8 cellular contexts compared by ENCODE assay signal in the genomic region with DNA sequence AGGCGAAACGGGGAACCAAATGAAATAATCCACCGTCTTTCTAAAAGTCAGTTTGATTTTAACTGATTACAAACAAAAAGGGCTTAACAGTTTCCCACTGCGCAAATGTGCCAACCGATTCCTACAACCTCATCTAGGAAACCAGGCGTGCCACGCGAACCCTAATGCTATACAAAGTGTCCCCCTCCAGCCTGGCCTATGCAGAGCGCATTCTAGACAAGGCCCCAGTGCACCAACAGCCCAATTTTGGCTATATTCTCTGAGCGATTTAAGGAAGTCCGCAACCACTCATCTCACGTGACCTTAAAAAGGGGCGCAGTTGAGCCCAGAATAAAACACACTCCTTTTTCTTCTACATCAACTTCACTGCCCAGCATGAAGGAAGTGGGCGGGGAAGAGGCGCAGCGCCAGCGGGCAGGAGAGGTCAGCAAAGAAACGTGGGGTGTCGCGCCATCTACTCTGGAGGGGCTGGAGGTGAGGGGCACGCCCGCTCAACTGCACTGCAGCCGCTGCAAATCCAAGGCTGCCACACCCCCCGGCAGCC. TPM values are rescaled to one million over a fixed set of nuclear protein-coding genes. Genes with fewer than 3 reads are reported as not detected.
DNase-seq lines count a peak whose midpoint lies in the region; ATAC-seq and TF ChIP-seq lines count a peak whose summit lies in the region.

No MANE protein-coding gene starts in this region.

- peaks cover 65% of the 10 kb centered on the region for H3K4me1 Mint-ChIP-seq in activated T-cell treated with anti-CD3 and anti-CD28 coated beads, Interleukin-2, amount 50 U/mL, for 24 hours (ENCODE audit: low read depth)
- peaks cover 63% of the 10 kb centered on the region for H3K4me1 Mint-ChIP-seq in activated naive CD8-positive, alpha-beta T cell (ENCODE audit: low read depth)

- peaks cover 45% of the 10 kb centered on the region for H3K36me3 Mint-ChIP-seq in activated T-cell treated with anti-CD3 and anti-CD28 coated beads, Interleukin-2, amount 50 U/mL, for 24 hours (ENCODE audit: low read depth)
- peaks cover 3% of the 10 kb centered on the region for H3K36me3 Mint-ChIP-seq in activated naive CD8-positive, alpha-beta T cell

- no peaks in the 10 kb centered on the region for H3K9me3 Mint-ChIP-seq in activated T-cell treated with anti-CD3 and anti-CD28 coated beads, Interleukin-2, amount 50 U/mL, for 24 hours
- H3K9me3 Mint-ChIP-seq in activated naive CD8-positive, alpha-beta T cell (ENCODE audit: low read depth), result no peaks in the 10 kb centered on the region

- ATAC-seq in HG02610 (IDR thresholded peaks at IDR 0.05; ENCODE audit: unreplicated experiment), result peak; percentile 20

- no peak for TF ChIP-seq CTCF in NB4 (IDR thresholded peaks at IDR 0.05; ENCODE audit: low read depth, low read length)

- TF ChIP-seq POLR2A in NB4 (IDR thresholded peaks at IDR 0.05; ENCODE audit: extremely low read depth, insufficient read length), result no peak

- H3K4me3 ChIP-seq in NB4 (ENCODE audit: low read depth, low read length), result peak overlapping the region; percentile 93

- no peaks in the 10 kb centered on the region for H3K27me3 Mint-ChIP-seq in activated T-cell treated with anti-CD3 and anti-CD28 coated beads, Interleukin-2, amount 50 U/mL, for 24 hours
- H3K27me3 Mint-ChIP-seq in activated naive CD8-positive, alpha-beta T cell, result no peaks in the 10 kb centered on the region

- no peak for DNase-seq in activated T-cell treated with anti-CD3 and anti-CD28 coated beads, Interleukin-2, amount 50 U/mL, for 24 hours
- no peak for DNase-seq in activated T-cell treated with anti-CD3 and anti-CD28 coated beads for 4 hours
- peak; percentile 91 for DNase-seq in NB4 (ENCODE audit: low read depth)
- peak; percentile 86 for DNase-seq in cardiac septum (ENCODE audit: low spot score)
- peak; percentile 89 for DNase-seq in posterior vena cava (ENCODE audit: low spot score)
- DNase-seq in stimulated activated CD4-positive, alpha-beta T cell treated with anti-CD3 and anti-CD28 coated beads, Interleukin-15, amount 100 ng/mL, for 24 hours, result no peak

- intact Hi-C loops in cardiac septum (cut with DNase I), result loop anchor here (2.0 to 5.0 kb wide), 2 partner anchors 227 to 255 kb away; no protein-coding TSS in a partner anchor
- intact Hi-C loops in posterior vena cava (cut with DNase I), result loop anchor here in 1 of 2 donors (10.0 kb wide), 1 partner anchor 103 kb away; the partner anchor contains the start of gene NME5

- H3K4me3 Mint-ChIP-seq in activated T-cell treated with anti-CD3 and anti-CD28 coated beads, Interleukin-2, amount 50 U/mL, for 24 hours, result peak overlapping the region; percentile 97
- peak overlapping the region; percentile 94 for H3K4me3 Mint-ChIP-seq in activated naive CD8-positive, alpha-beta T cell

- H3K27ac Mint-ChIP-seq in activated T-cell treated with anti-CD3 and anti-CD28 coated beads, Interleukin-2, amount 50 U/mL, for 24 hours, result peak overlapping the region; percentile 98
- H3K27ac Mint-ChIP-seq in activated naive CD8-positive, alpha-beta T cell, result peak overlapping the region; percentile 94

RNA-seq across cellular contexts. Expression of gene FAM13B, which starts 0.8 kb away (rescaled TPM):
- total RNA-seq in cardiac septum, result 26.5 TPM
- 10 to 100 TPM; 70.3 to 70.9 TPM for total RNA-seq in posterior vena cava

RNA-seq across cellular contexts. Expression of gene WNT8A, which starts 51.7 kb away (rescaled TPM):
- total RNA-seq in cardiac septum (not detected), posterior vena cava (not detected)

Comparison
In these comparisons a context has a peak if more than half of its experiments do, and no peak if none do; other contexts are left out.
1. DNase-seq: peak in NB4 (single experiment), cardiac septum (single experiment) and posterior vena cava (single experiment); none in activated T-cell treated with anti-CD3 and anti-CD28 coated beads, Interleukin-2, amount 50 U/mL, for 24 hours (single experiment), activated T-cell treated with anti-CD3 and anti-CD28 coated beads for 4 hours (single experiment) and stimulated activated CD4-positive, alpha-beta T cell treated with anti-CD3 and anti-CD28 coated beads, Interleukin-15, amount 100 ng/mL, for 24 hours (single experiment).